Comparison of ENCODE assay signal across 32 cellular contexts in the genomic region with DNA sequence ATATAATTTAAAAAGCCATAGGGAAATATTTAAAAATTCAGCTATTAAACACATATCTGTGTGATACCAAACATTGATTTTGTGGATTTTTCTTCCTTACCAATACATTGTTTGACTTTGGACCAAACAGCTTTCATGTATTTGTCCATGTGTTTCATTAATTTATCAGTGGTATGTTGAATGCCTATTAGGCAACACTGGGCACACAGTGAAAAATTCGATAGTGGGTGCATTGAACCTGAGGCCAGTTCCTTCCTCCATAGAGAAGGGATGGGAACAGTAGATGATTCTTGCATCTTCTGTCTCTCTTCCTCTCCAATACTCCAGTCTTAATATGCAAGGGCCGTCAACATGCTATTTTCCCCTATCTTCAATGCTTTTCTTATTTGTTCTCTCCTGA.
"Had no signal": no experiment of that assay in that cellular context is flagged by ENCODE, and none has a peak within 500 bp of the region (broad histone marks: within the 10 kb centered on the region; RNA-seq: fewer than 3 reads in every experiment).

No MANE protein-coding gene starts in this region.

- H3K4me3 ChIP-seq: adrenal gland, cardiac muscle cell had no signal

- FAIRE-seq: TTC549 had no signal

- H3K4me1 ChIP-seq: adrenal gland had no signal

- H3K27me3 ChIP-seq: adrenal gland, cardiac muscle cell had no signal

- ATAC-seq: activated CD8-positive, alpha-beta T cell treated with anti-CD3 and anti-CD28 coated beads for 36 hours; activated naive CD4-positive, alpha-beta T cell treated with anti-CD3 and anti-CD28 coated beads, Interleukin-2, amount 50 U/mL, for 72 hours; activated T-cell treated with anti-CD3 and anti-CD28 coated beads, Interleukin-2, amount 50 U/mL, for 4 hours; activated T-cell treated with anti-CD3 and anti-CD28 coated beads, Interleukin-2, amount 50 U/mL, for 72 hours; activated T-helper 17 cell treated with anti-CD3 and anti-CD28 coated beads, Interleukin-2, amount 50 U/mL, for 72 hours had no signal

- DNase-seq: activated B cell treated with CpG ODN at 0.5 μM for 24 hours; activated CD4-positive, alpha-beta memory T cell treated with anti-CD3 and anti-CD28 coated beads for 36 hours; activated CD4-positive, alpha-beta T cell treated with anti-CD3 and anti-CD28 coated beads for 4 hours; activated CD4-positive, alpha-beta T cell treated with anti-CD3 and anti-CD28 coated beads, Interleukin-2, amount 10 ng/mL, durations not matched to agents 24 days and 14 days; activated CD4-positive, alpha-beta T cell treated with anti-CD3 and anti-CD28 coated beads, Interleukin-2, amount 50 U/mL, for 1 hour; activated CD4-positive, alpha-beta T cell treated with anti-CD3 and anti-CD28 coated beads, Interleukin-2, amount 50 U/mL, for 4 hours; activated CD4-positive, CD25-positive, alpha-beta regulatory T cell treated with anti-CD3 and anti-CD28 coated beads, Interleukin-2, amount 50 U/mL, for 72 hours; activated CD8-positive, alpha-beta memory T cell treated with anti-CD3 and anti-CD28 coated beads, Interleukin-2, amount 50 U/mL, for 4 hours; activated CD8-positive, alpha-beta T cell treated with anti-CD3 and anti-CD28 coated beads for 36 hours; activated effector memory CD4-positive, alpha-beta T cell treated with anti-CD3 and anti-CD28 coated beads, Interleukin-2, amount 50 U/mL, for 16 hours; activated gamma-delta T cell treated with Interleukin-2 at 50 U/mL for 16 hours; activated naive CD4-positive, alpha-beta T cell; activated naive CD4-positive, alpha-beta T cell treated with anti-CD3 and anti-CD28 coated beads for 36 hours; activated naive CD4-positive, alpha-beta T cell treated with anti-CD3 and anti-CD28 coated beads, Interleukin-2, amount 50 U/mL, for 16 hours; activated naive CD8-positive, alpha-beta T cell treated with anti-CD3 and anti-CD28 coated beads for 36 hours; activated T-cell treated with anti-CD3 and anti-CD28 coated beads for 4 hours; activated T-cell treated with anti-CD3 and anti-CD28 coated beads, Interleukin-2, amount 50 U/mL, for 1 hour; activated T-cell treated with anti-CD3 and anti-CD28 coated beads, Interleukin-2, amount 50 U/mL, for 4 hours; activated T-cell treated with anti-CD3 and anti-CD28 coated beads, Interleukin-2, amount 50 U/mL, for 72 hours; adrenal gland; amniotic stem cell; aorta; caudate nucleus; cerebellar nuclear complex; T-helper 1 cell; T-helper 2 cell; T-helper 9 cell had no signal

- H3K27ac ChIP-seq: adrenal gland, cardiac muscle cell, VCaP had no signal

- H3K9me3 ChIP-seq: adrenal gland had no signal

- H3K36me3 ChIP-seq: adrenal gland, cardiac muscle cell had no signal
